11 cellular contexts compared by ENCODE assay signal in the genomic region with DNA sequence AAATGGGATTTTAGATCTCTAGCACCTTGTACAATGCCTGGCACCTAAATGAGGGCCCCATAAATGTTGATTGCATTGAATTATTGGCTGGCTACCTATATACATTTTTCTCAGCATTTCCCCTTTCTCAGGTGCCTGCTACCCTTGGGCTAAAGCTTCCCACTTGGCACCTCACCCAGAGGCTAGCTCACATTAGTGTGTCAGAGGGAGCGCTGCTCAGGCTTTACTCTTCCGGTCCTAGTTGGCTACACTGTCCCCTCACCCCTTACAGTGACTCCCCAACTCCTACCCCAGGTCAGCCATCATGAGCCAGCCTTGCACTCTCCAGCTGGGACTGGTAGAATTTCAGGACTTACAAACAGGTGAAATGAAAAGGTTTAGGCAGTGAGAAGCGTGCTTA. TPM values are rescaled to one million over a fixed set of nuclear protein-coding genes. Genes with fewer than 3 reads are reported as not detected.
DNase-seq lines count a peak whose midpoint lies in the region; ATAC-seq and TF ChIP-seq lines count a peak whose summit lies in the region.
"Had no signal": no experiment of that assay in that cellular context is flagged by ENCODE, and none has a peak within 500 bp of the region (broad histone marks: within the 10 kb centered on the region; RNA-seq: fewer than 3 reads in every experiment).

No MANE protein-coding gene starts in this region.

- peaks cover 2% of the 10 kb centered on the region; the same call in 1 of the 2 replicates for H3K4me1 ChIP-seq in Panc1 (ENCODE audit: control insufficient read depth, insufficient read depth, low read length)

- ATAC-seq in GM21529 (IDR thresholded peaks at IDR 0.05; ENCODE audit: unreplicated experiment) (peak; percentile 24), Panc1 (peak; percentile 49; the same call in 1 of the 2 replicates), naive B cell (ENCODE audit: low read depth in 2 of 2) (peak; percentile 9 to 10)
- ATAC-seq: Right ventricle myocardium inferior had no signal

- no TSS peak for BruUV-seq in Panc1 (replicated peaks; lab: Mats Ljungman, UMichigan)

- H3K4me3 ChIP-seq in Panc1 (ENCODE audit: low read depth in 2 of 2, low read length in 2 of 2) = no peak overlapping the region

- CTCF ChIA-PET in Panc1 (lab: Charles Lee) = interaction anchor here (0.6 kb wide), 1 partner anchor 239 kb away, joined by 3 read pairs; no protein-coding TSS in a partner anchor

- no peaks in the 10 kb centered on the region for H3K27me3 ChIP-seq in Panc1 (ENCODE audit: control insufficient read depth, insufficient read depth, low read length)

- peak overlapping the region; percentile 92 to 96 (median 93) for H3K27ac Mint-ChIP-seq in naive B cell

- H3K27me3 Mint-ChIP-seq in naive B cell = no peaks in the 10 kb centered on the region

- H3K4me1 Mint-ChIP-seq in naive B cell = peaks cover 74 to 100% (median 93%) of the 10 kb centered on the region in 3 donors

- H3K9me3 ChIP-seq in Panc1 (ENCODE audit: control insufficient read depth, insufficient read depth, low read depth, low read length) = no peaks in the 10 kb centered on the region

- H3K4me3 Mint-ChIP-seq in naive B cell = peak overlapping the region; percentile 70 to 90 (median 84)

- in situ Hi-C loops in Panc1 (cut with HindIII; ENCODE audit: low pct_unique_long_range_greater_than_20kb, low sequenced_read_pairs) = no loop called here

- H3K9me3 Mint-ChIP-seq in naive B cell = no peaks in the 10 kb centered on the region

- POLR2A ChIA-PET in Panc1 (lab: Charles Lee) = no interaction called here

- no peaks in the 10 kb centered on the region for H3K36me3 ChIP-seq in Panc1 (ENCODE audit: control insufficient read depth, insufficient read depth, low read length)

- DNase-seq in DMS53 (lab: John Stamatoyannopoulos, UW) = peak; percentile 87
- DNase-seq in DMS53 treated with DMSO at 0.1 percent for 48 hours (lab: John Stamatoyannopoulos, UW; ENCODE audit: unreplicated experiment) = no peak
- no peak for DNase-seq in Panc1 (ENCODE audit: low read depth, low spot score)
- DNase-seq in naive B cell = no peak
- no peak for DNase-seq in effector CD8-positive, alpha-beta T cell (lab: John Stamatoyannopoulos, UW)
- DNase-seq in amygdala (lab: John Stamatoyannopoulos, UW) = no peak
- no peak for DNase-seq in COR-L47 (lab: John Stamatoyannopoulos, UW)
- DNase-seq: NCI-H1092 had no signal

- TF ChIP-seq CTCF in Panc1 (IDR thresholded peaks at IDR 0.05) = no peak

- intact Hi-C loops in Panc1 (cut with micrococcal nuclease; ENCODE audit: unreplicated experiment) = no loop called here

- no peak overlapping the region for H3K27ac ChIP-seq in Panc1 (ENCODE audit: low read length)
- H3K27ac ChIP-seq: 22Rv1 had no signal

- H3K36me3 Mint-ChIP-seq in naive B cell = peaks cover 10 to 12% of the 10 kb centered on the region in 2 donors

RNA-seq across cellular contexts. Expression of gene TRAF5, which starts 9.5 kb away (rescaled TPM):
- total RNA-seq in Panc1 (2021; ENCODE audit: unreplicated experiment) = 10.5 TPM
- 5.8 TPM for polyA plus RNA-seq in Panc1 (2012; ENCODE audit: insufficient read length)
- polyA plus RNA-seq in naive B cell (ENCODE audit: low read depth in 6 of 6) = 100 to 1,000 TPM in 1 of 6 donors, 10 to 100 TPM in 5; 41.1 to 105 (median 80.3) TPM
